ENCODE assay signal across 22 cellular contexts in genomic region chr7:30076411-30076810, GRCh38.
"Had no signal": no experiment of that assay in that cellular context is flagged by ENCODE, and none has a peak within 500 bp of the region (broad histone marks: within the 10 kb centered on the region; RNA-seq: fewer than 3 reads in every experiment).

No MANE protein-coding gene starts in this region.

- H3K36me3 ChIP-seq: gastrocnemius medialis had no signal

- H3K9me3 ChIP-seq: esophagus squamous epithelium, gastrocnemius medialis, heart right ventricle, left lung, lower lobe of right lung, mucosa of descending colon had no signal

- FAIRE-seq: endothelial cell of umbilical vein, keratinocyte had no signal

- DNase-seq: dermis blood vessel endothelial cell; dorsolateral prefrontal cortex; effector CD4-positive, alpha-beta T cell; effector memory CD4-positive, alpha-beta T cell; esophagus squamous epithelium; foreskin fibroblast; foreskin melanocyte; gastrocnemius medialis; glutamatergic neuron; head of caudate nucleus; heart right ventricle; hippocampal formation; left cardiac atrium; left lung; left ventricle myocardium superior; lower lobe of right lung; mesenchymal stem cell; mucosa of descending colon; naive B cell had no signal

- H3K27ac ChIP-seq: coronary artery, dorsolateral prefrontal cortex, esophagus squamous epithelium, gastrocnemius medialis, heart right ventricle, left lung, lower lobe of right lung had no signal

- H3K27me3 ChIP-seq: dorsolateral prefrontal cortex, esophagus squamous epithelium, gastrocnemius medialis, heart right ventricle, left lung had no signal

- H3K4me1 ChIP-seq: esophagus squamous epithelium, gastrocnemius medialis, left lung, lower lobe of right lung had no signal

- ATAC-seq: gastrocnemius medialis, heart right ventricle, left cardiac atrium, left lung, left ventricle myocardium superior, lower lobe of right lung, mucosa of descending colon had no signal

- H3K4me3 ChIP-seq: coronary artery, dorsolateral prefrontal cortex, esophagus squamous epithelium, gastrocnemius medialis, heart right ventricle, left lung, lower lobe of right lung, mucosa of descending colon had no signal
